In genomic region chr1:39757501-39757900, GRCh38 we compare ENCODE assay signal across 28 cellular contexts. TPM values are rescaled to one million over a fixed set of nuclear protein-coding genes. Genes with fewer than 3 reads are reported as not detected.
"Had no signal": no experiment of that assay in that cellular context is flagged by ENCODE, and none has a peak within 500 bp of the region (broad histone marks: within the 10 kb centered on the region; RNA-seq: fewer than 3 reads in every experiment).

No MANE protein-coding gene starts in this region.

- H3K9me3 ChIP-seq: esophagus muscularis mucosa, heart left ventricle, neutrophil, prostate gland, testis, transverse colon had no signal

- H3K4me3 Mint-ChIP-seq: activated naive CD8-positive, alpha-beta T cell; activated T-cell treated with anti-CD3 and anti-CD28 coated beads, Interleukin-2, amount 50 U/mL, for 24 hours; activated T-helper 17 cell treated with anti-CD3 and anti-CD28 coated beads, Interleukin-2, amount 50 U/mL, for 72 hours; central memory CD8-positive, alpha-beta T cell; dendritic cell treated with granulocyte-macrophage colony-stimulating factor and Interleukin-4, amounts not matched to agents 40 ng/mL and 50 ng/mL, for 4 days; endodermal cell; nephron progenitor cell had no signal

- DNase-seq: activated CD4-positive, alpha-beta T cell treated with anti-CD3 and anti-CD28 coated beads for 4 hours; activated CD4-positive, alpha-beta T cell treated with anti-CD3 and anti-CD28 coated beads, Interleukin-2, amount 50 U/mL, for 48 hours; activated CD8-positive, alpha-beta memory T cell treated with anti-CD3 and anti-CD28 coated beads, Interleukin-2, amount 50 U/mL, for 48 hours; activated T-cell treated with anti-CD3 and anti-CD28 coated beads, Interleukin-2, amount 50 U/mL, for 24 hours; anterior cingulate cortex; endodermal cell; foreskin keratinocyte; heart left ventricle; mesenchymal stem cell; nephron progenitor cell; retina; stimulated activated CD4-positive, alpha-beta T cell treated with anti-CD3 and anti-CD28 coated beads, Interleukin-12 subunit alpha, Interleukin-12 subunit beta, amount 100 ng/mL, for 4 hours; stimulated activated CD4-positive, alpha-beta T cell treated with anti-CD3 and anti-CD28 coated beads, Interleukin-4, amount 100 ng/mL, for 1 hour; stimulated activated naive CD8-positive, alpha-beta T cell treated with anti-CD3 and anti-CD28 coated beads, Interleukin-15, Interleukin-2, amounts not matched to agents 100 U/mL and 50 U/mL, for 24 hours; T-helper 9 cell; testis; transverse colon had no signal

- H3K27ac Mint-ChIP-seq: activated naive CD8-positive, alpha-beta T cell; activated T-cell treated with anti-CD3 and anti-CD28 coated beads, Interleukin-2, amount 50 U/mL, for 24 hours; activated T-helper 17 cell treated with anti-CD3 and anti-CD28 coated beads, Interleukin-2, amount 50 U/mL, for 72 hours; dendritic cell treated with granulocyte-macrophage colony-stimulating factor and Interleukin-4, amounts not matched to agents 40 ng/mL and 50 ng/mL, for 4 days; endodermal cell; nephron progenitor cell had no signal

- ATAC-seq: activated T-helper 17 cell treated with anti-CD3 and anti-CD28 coated beads, Interleukin-2, amount 50 U/mL, for 72 hours; foreskin keratinocyte; heart left ventricle; sciatic nerve; stimulated activated naive CD8-positive, alpha-beta T cell treated with anti-CD3 and anti-CD28 coated beads, Interleukin-15, Interleukin-2, amounts not matched to agents 100 U/mL and 50 U/mL, for 24 hours had no signal

- H3K36me3 Mint-ChIP-seq: activated naive CD8-positive, alpha-beta T cell had no signal

- H3K27me3 ChIP-seq: esophagus muscularis mucosa, foreskin keratinocyte, heart left ventricle, neutrophil, testis, transverse colon had no signal

- H3K27me3 Mint-ChIP-seq: activated naive CD8-positive, alpha-beta T cell; activated T-cell treated with anti-CD3 and anti-CD28 coated beads, Interleukin-2, amount 50 U/mL, for 24 hours; activated T-helper 17 cell treated with anti-CD3 and anti-CD28 coated beads, Interleukin-2, amount 50 U/mL, for 72 hours; central memory CD8-positive, alpha-beta T cell; dendritic cell treated with granulocyte-macrophage colony-stimulating factor and Interleukin-4, amounts not matched to agents 40 ng/mL and 50 ng/mL, for 4 days had no signal

- H3K4me1 Mint-ChIP-seq: activated T-helper 17 cell treated with anti-CD3 and anti-CD28 coated beads, Interleukin-2, amount 50 U/mL, for 72 hours; endodermal cell had no signal

- H3K27ac ChIP-seq: esophagus muscularis mucosa, foreskin keratinocyte, heart left ventricle, neutrophil, prostate gland, skin epidermis, testis, transverse colon had no signal

- H3K9me3 Mint-ChIP-seq: activated T-cell treated with anti-CD3 and anti-CD28 coated beads, Interleukin-2, amount 50 U/mL, for 24 hours; activated T-helper 17 cell treated with anti-CD3 and anti-CD28 coated beads, Interleukin-2, amount 50 U/mL, for 72 hours; central memory CD8-positive, alpha-beta T cell; dendritic cell treated with granulocyte-macrophage colony-stimulating factor and Interleukin-4, amounts not matched to agents 40 ng/mL and 50 ng/mL, for 4 days; nephron progenitor cell had no signal

RNA-seq across cellular contexts. Expression of gene OXCT2, which starts 13.6 kb away (rescaled TPM):
- total RNA-seq: osteocyte; T-helper 1 cell treated with Interleukin-12 subunit alpha and Interleukin-12 subunit beta and Interleukin-4 antibody, amounts not matched to agents 30 ng/mL and 1 ng/mL, for 36 hours had no signal
